8 cellular contexts compared by ENCODE assay signal in the genomic region with DNA sequence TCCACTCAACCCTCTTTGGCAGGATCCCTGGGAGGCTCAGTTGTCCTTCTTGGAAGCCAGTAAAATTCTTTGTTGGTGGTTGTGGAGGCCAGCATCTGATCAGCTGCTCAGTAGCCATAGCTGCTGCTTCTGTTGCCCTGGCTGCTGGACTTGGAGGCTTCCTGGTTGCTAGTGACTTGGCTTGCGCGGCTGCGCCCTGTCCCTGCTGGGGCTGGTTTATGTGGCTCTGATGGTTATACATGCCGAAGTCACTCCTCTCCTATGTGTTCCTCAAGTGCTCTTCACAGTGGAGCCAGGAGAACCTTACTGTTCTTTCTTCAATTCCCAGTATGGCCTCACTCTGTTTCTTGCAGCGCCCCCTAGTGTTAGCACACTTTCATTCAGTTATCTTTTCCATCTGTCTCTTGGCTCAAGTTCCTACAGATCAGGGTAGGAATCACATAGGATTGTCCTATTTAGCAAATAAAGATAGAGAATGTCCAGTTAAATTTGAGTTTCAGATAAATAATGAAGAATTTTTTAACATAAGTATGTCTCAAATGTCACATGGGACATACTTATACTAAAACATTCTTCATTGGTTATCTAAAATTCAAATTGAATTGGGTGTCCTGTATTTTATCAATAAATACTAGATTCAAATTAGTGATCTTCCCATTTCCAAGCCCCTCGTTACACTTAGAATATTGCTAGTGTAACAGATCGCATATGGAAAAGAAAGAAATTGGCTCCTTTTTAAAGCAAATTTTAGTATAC.
A peak's percentile ranks its signal among the peaks of the same experiment; 100 is the strongest.
DNase-seq lines count a peak whose midpoint lies in the region; ATAC-seq and TF ChIP-seq lines count a peak whose summit lies in the region.

No MANE protein-coding gene starts in this region.

- no peak overlapping the region for H2AFZ ChIP-seq in SK-N-SH (ENCODE audit: low read depth)

- H3K27me3 ChIP-seq in BJ (ENCODE audit: control insufficient read depth, insufficient read depth, low read length) (no peaks in the 10 kb centered on the region), SK-N-SH (ENCODE audit: insufficient read depth) (no peaks in the 10 kb centered on the region), transverse colon (no peaks in the 10 kb centered on the region)

- no peak overlapping the region for H3K4me3 Mint-ChIP-seq in chondrocyte (ENCODE audit: unreplicated experiment)

- H3F3A ChIP-seq in SK-N-SH (replicated peaks; ENCODE audit: insufficient read depth), result no peaks in the 10 kb centered on the region

- H3K9me3 ChIP-seq in SK-N-SH, result no peaks in the 10 kb centered on the region
- no peaks in the 10 kb centered on the region for H3K9me3 ChIP-seq in transverse colon

- ATAC-seq in GM18867 (IDR thresholded peaks at IDR 0.05; ENCODE audit: unreplicated experiment), result peak; percentile 82

- H3K9ac ChIP-seq in SK-N-SH, result no peak overlapping the region

- CTCF ChIA-PET in BJ (lab: Yijun Ruan, JAX) (interaction anchor here (0.7 to 2.1 kb wide), 7 partner anchors 9 to 171 kb away, joined by 3 to 8 read pairs (median 4); no protein-coding TSS in a partner anchor), SK-N-SH (lab: Yijun Ruan, JAX) (interaction anchor here (0.9 to 1.6 kb wide), 2 partner anchors 29 to 32 kb away, joined by 3 to 5 read pairs; no protein-coding TSS in a partner anchor)

- H3K79me2 ChIP-seq in SK-N-SH (ENCODE audit: insufficient read depth), result no peaks in the 10 kb centered on the region

- no peak for TF ChIP-seq EP300 in SK-N-SH (IDR thresholded peaks at IDR 0.05; ENCODE audit: borderline replicate concordance in 1 of 2, low read depth in 1 of 2, low read length in 1 of 2)
- no peak for TF ChIP-seq EP300 in transverse colon (IDR thresholded peaks at IDR 0.05; ENCODE audit: low read depth)

- no peaks in the 10 kb centered on the region for H3K27me3 Mint-ChIP-seq in chondrocyte (ENCODE audit: low read depth)

- no peak overlapping the region for H3K4me2 ChIP-seq in SK-N-SH

- no peaks in the 10 kb centered on the region for H3K9me3 Mint-ChIP-seq in chondrocyte (ENCODE audit: low read depth)

- no peak overlapping the region for H3K27ac Mint-ChIP-seq in chondrocyte (ENCODE audit: unreplicated experiment)

- H3K4me1 ChIP-seq in SK-N-SH (ENCODE audit: control insufficient read depth in 1 of 2, insufficient read depth in 2 of 2, low read depth in 1 of 2, low read length in 1 of 2), result peaks cover 0 to 11% of the 10 kb centered on the region in 2 experiments; a peak in 2 of 4 replicates
- no peaks in the 10 kb centered on the region for H3K4me1 ChIP-seq in transverse colon

- peak; percentile 43; the same call in 1 of the 2 replicates for TF ChIP-seq RAD21 in SK-N-SH (IDR thresholded peaks at IDR 0.05; ENCODE audit: low read length)

- TF ChIP-seq POLR2A in transverse colon (IDR thresholded peaks at IDR 0.05), result no peak

- H3K36me3 ChIP-seq in BJ (ENCODE audit: control insufficient read depth, insufficient read depth, low read length), result no peaks in the 10 kb centered on the region
- H3K36me3 ChIP-seq in SK-N-SH (replicated peaks in 1 of 2; ENCODE audit: control insufficient read depth in 1 of 2, insufficient read depth in 2 of 2, low read length in 1 of 2), result no peaks in the 10 kb centered on the region
- no peaks in the 10 kb centered on the region for H3K36me3 ChIP-seq in transverse colon

- no peaks in the 10 kb centered on the region for H3K36me3 Mint-ChIP-seq in chondrocyte (ENCODE audit: low read depth)

- H3K27ac ChIP-seq in SK-N-SH (ENCODE audit: low read depth in 2 of 2, low read length in 1 of 2) (no peak overlapping the region), transverse colon (no peak overlapping the region)

- H3K4me1 Mint-ChIP-seq in chondrocyte (ENCODE audit: low read depth), result peaks cover 45% of the 10 kb centered on the region

- no peaks in the 10 kb centered on the region for H3K9me2 ChIP-seq in SK-N-SH

- intact Hi-C loops in transverse colon (cut with DNase I; ENCODE audit: low total_unique reads), result loop anchor here (10.0 kb wide), 1 partner anchor 177 kb away; the partner anchor contains the start of gene TGFB2

- no peak for DNase-seq in BJ (ENCODE audit: low read depth)
- DNase-seq in HuH-7.5 (ENCODE audit: low spot score), result peak; percentile 18
- DNase-seq in SK-N-SH, result no peak
- no peak for DNase-seq in chondrocyte (ENCODE audit: low spot score)
- DNase-seq in lung microvascular endothelial cell (ENCODE audit: low read depth in 2 of 2), result peak; percentile 36 to 63
- DNase-seq in transverse colon, result peak; percentile 48
- no peak for DNase-seq in amniotic stem cell (lab: John Stamatoyannopoulos, UW)

- WGBS in SK-N-SH (ENCODE audit: low lambda C conversion rate), result 85% methylated on average over 7 of the region's 7 CpGs
- WGBS in transverse colon (ENCODE audit: low coverage in 1 of 2), 2 donors, result 77 to 79% methylated on average over 2 to 7 of the region's 7 CpGs

- no peaks in the 10 kb centered on the region for H4K20me1 ChIP-seq in SK-N-SH (ENCODE audit: insufficient read depth)

- in situ Hi-C loops in transverse colon (cut with MboI; ENCODE audit: low pct_ligation_motif_present in 1 of 4, low pct_unique_long_range_greater_than_20kb in 1 of 4, low sequenced_read_pairs in 3 of 4), result loop anchor here in 2 of 4 donors (25.0 kb wide), 1 partner anchor 184 kb away; the partner anchor contains the start of gene TGFB2 (in 2 of the 2)

- TF ChIP-seq CTCF in BJ (IDR thresholded peaks at IDR 0.05; ENCODE audit: insufficient read depth, low read depth, low read length), result peak; percentile 60
- peak; percentile 61 for TF ChIP-seq CTCF in SK-N-SH (IDR thresholded peaks at IDR 0.05)
- peak; percentile 76 for TF ChIP-seq CTCF in chondrocyte (IDR thresholded peaks at IDR 0.05)
- peak in 4 of 5 experiments; percentile 58 to 66 (median 63) for TF ChIP-seq CTCF in transverse colon (IDR thresholded peaks at IDR 0.05)

- POLR2A ChIA-PET in BJ (lab: Charles Lee) (no interaction called here), SK-N-SH (lab: Yijun Ruan, JAX) (no interaction called here)

- no peak overlapping the region for H3K4me3 ChIP-seq in BJ (ENCODE audit: low read depth, low read length)
- no peak overlapping the region for H3K4me3 ChIP-seq in SK-N-SH (ENCODE audit: low read depth in 2 of 2, low read length in 1 of 2)
- no peak overlapping the region for H3K4me3 ChIP-seq in transverse colon

TF ChIP-seq in SK-N-SH, 30 proteins besides CTCF, POLR2A, EP300 and RAD21:
- TF ChIP-seq SMC3 (IDR thresholded peaks at IDR 0.05; ENCODE audit: low read depth, low read length) (peak; percentile 36; the same call in 1 of the 2 replicates), NFIC (IDR thresholded peaks at IDR 0.05; ENCODE audit: borderline replicate concordance) (0 out of 2 replicates have a peak, but pooled peaks have one; percentile 4), SIN3A (IDR thresholded peaks at IDR 0.05; ENCODE audit: borderline replicate concordance, low read depth, low read length) (no peak), CHD2 (IDR thresholded peaks at IDR 0.05; ENCODE audit: low read length, partially characterized antibody) (no peak)

Comparison
In these comparisons a context has a peak if more than half of its experiments do, and no peak if none do; other contexts are left out.
1. DNase-seq: peak in HuH-7.5 (single experiment), lung microvascular endothelial cell (2 of 2) and transverse colon (single experiment); none in BJ (single experiment), SK-N-SH (single experiment), chondrocyte (single experiment) and amniotic stem cell (single experiment).
2. Peak in every context shown above with its lines, with median percentiles within 50 percentile points of each other: CTCF ChIP-seq.